Comparison of ENCODE assay signal across 31 cellular contexts in genomic region chr4:111754003-111754402, GRCh38.
"Had no signal": no experiment of that assay in that cellular context is flagged by ENCODE, and none has a peak within 500 bp of the region (broad histone marks: within the 10 kb centered on the region; RNA-seq: fewer than 3 reads in every experiment).

No MANE protein-coding gene starts in this region.

- FAIRE-seq: astrocyte had no signal

- H3K36me3 ChIP-seq: adrenal gland, breast epithelium, SJCRH30 had no signal

- ATAC-seq: activated CD4-positive, alpha-beta T cell treated with anti-CD3 and anti-CD28 coated beads for 36 hours; activated CD4-positive, CD25-positive, alpha-beta regulatory T cell treated with anti-CD3 and anti-CD28 coated beads, Interleukin-2, amount 50 U/mL, for 24 hours; activated naive CD4-positive, alpha-beta T cell treated with anti-CD3 and anti-CD28 coated beads, Interleukin-2, amount 50 U/mL, for 72 hours; activated T-cell treated with anti-CD3 and anti-CD28 coated beads, Interleukin-2, amount 50 U/mL, for 4 hours; body of pancreas; Panc1; WTC11 had no signal

- H3K9me3 ChIP-seq: adrenal gland, body of pancreas, breast epithelium, SJCRH30 had no signal

- H3K4me1 ChIP-seq: adrenal gland, body of pancreas, breast epithelium, SJCRH30 had no signal

- H3K4me3 ChIP-seq: adrenal gland, body of pancreas, breast epithelium, SJCRH30, SK-N-MC had no signal

- DNase-seq: activated CD4-positive, alpha-beta memory T cell treated with anti-CD3 and anti-CD28 coated beads for 36 hours; activated CD4-positive, alpha-beta T cell treated with anti-CD3 and anti-CD28 coated beads for 36 hours; activated CD4-positive, alpha-beta T cell treated with anti-CD3 and anti-CD28 coated beads, Interleukin-2, amount 50 U/mL, for 1 hour; activated CD8-positive, alpha-beta memory T cell treated with anti-CD3 and anti-CD28 coated beads, Interleukin-2, amount 50 U/mL, for 4 hours; activated gamma-delta T cell treated with Interleukin-2 at 50 U/mL for 16 hours; activated naive CD4-positive, alpha-beta T cell treated with anti-CD3 and anti-CD28 coated beads for 36 hours; activated T-cell treated with anti-CD3 and anti-CD28 coated beads for 4 hours; activated T-cell treated with anti-CD3 and anti-CD28 coated beads, Interleukin-2, amount 50 U/mL, for 4 hours; adrenal gland; body of pancreas; NCI-H1048; NCI-H1105 treated with DMSO at 0.1 percent for 48 hours; NCI-H1436; NCI-H1694; NCI-H1930; NCI-H2081 treated with DMSO at 0.1 percent for 48 hours; NCI-H226; NCI-H446 treated with DMSO at 0.1 percent for 48 hours; NCI-H524; NCI-H69; NCI-H82; SHP77; SJCRH30; T1000 had no signal
